24 cellular contexts compared by ENCODE assay signal in the genomic region with DNA sequence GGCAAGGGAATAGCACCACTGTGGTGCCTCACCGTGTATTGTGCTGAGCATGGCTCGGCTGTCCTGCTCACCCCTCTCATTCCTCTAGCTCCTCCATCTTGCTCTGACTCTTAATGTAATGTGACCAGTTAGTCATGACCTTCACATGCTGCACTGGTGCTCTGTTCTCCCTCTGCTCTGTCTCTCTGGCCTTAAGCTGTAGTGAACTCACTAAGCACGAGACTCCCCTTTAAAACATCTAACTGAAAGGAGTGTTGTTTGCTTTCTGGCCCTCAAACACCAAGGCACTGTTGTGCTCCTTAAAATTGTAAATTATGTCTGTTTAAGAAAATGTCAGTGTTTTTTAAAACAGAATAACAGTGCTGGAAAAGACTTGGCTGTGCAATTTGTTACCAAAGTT.
DNase-seq lines count a peak whose midpoint lies in the region; ATAC-seq and TF ChIP-seq lines count a peak whose summit lies in the region.
"Had no signal": no experiment of that assay in that cellular context is flagged by ENCODE, and none has a peak within 500 bp of the region (broad histone marks: within the 10 kb centered on the region; RNA-seq: fewer than 3 reads in every experiment).

No MANE protein-coding gene starts in this region.

- ATAC-seq in GM21786 (IDR thresholded peaks at IDR 0.05; ENCODE audit: unreplicated experiment): no peak
- ATAC-seq in CD4-positive, alpha-beta T cell (ENCODE audit: poor library complexity): no peak
- no peak for ATAC-seq in HG02970 (IDR thresholded peaks at IDR 0.05; ENCODE audit: low FRiP score, unreplicated experiment)
- ATAC-seq: activated naive CD8-positive, alpha-beta T cell treated with anti-CD3 and anti-CD28 coated beads, Interleukin-2, amount 50 U/mL, for 24 hours; K562; upper lobe of right lung; WTC11 had no signal

- intact Hi-C loops in CD4-positive, alpha-beta T cell (cut with DNase I, micrococcal nuclease): no loop called here

- H4K20me1 ChIP-seq in osteoblast (ENCODE audit: insufficient read depth, low read length): no peaks in the 10 kb centered on the region

- H3K36me3 ChIP-seq in osteoblast (ENCODE audit: insufficient read depth, low read length): no peaks in the 10 kb centered on the region
- H3K36me3 ChIP-seq: breast epithelium, HAP-1, upper lobe of right lung had no signal

- no peaks in the 10 kb centered on the region for H3K9me3 ChIP-seq in osteoblast (ENCODE audit: low read depth, low read length)
- no peaks in the 10 kb centered on the region for H3K9me3 ChIP-seq in CD4-positive, alpha-beta T cell (ENCODE audit: control insufficient read depth, low read length)
- H3K9me3 ChIP-seq: breast epithelium, HAP-1, upper lobe of right lung had no signal

- TF ChIP-seq CTCF in osteoblast (IDR thresholded peaks at IDR 0.05; ENCODE audit: extremely low read depth, low read depth, low read length): no peak
- TF ChIP-seq CTCF in CD4-positive, alpha-beta T cell (IDR thresholded peaks at IDR 0.05): no peak

- CTCF ChIA-PET in CD4-positive, alpha-beta T cell (lab: Charles Lee): no interaction called here

- H3K27me3 Mint-ChIP-seq in activated naive CD8-positive, alpha-beta T cell treated with anti-CD3 and anti-CD28 coated beads for 36 hours: no peaks in the 10 kb centered on the region
- no peaks in the 10 kb centered on the region for H3K27me3 Mint-ChIP-seq in CD4-positive, alpha-beta T cell
- H3K27me3 Mint-ChIP-seq: activated naive CD8-positive, alpha-beta T cell treated with anti-CD3 and anti-CD28 coated beads, Interleukin-2, amount 50 U/mL, for 24 hours had no signal

- H3K9me3 Mint-ChIP-seq in activated naive CD8-positive, alpha-beta T cell treated with anti-CD3 and anti-CD28 coated beads for 36 hours: no peaks in the 10 kb centered on the region
- no peaks in the 10 kb centered on the region for H3K9me3 Mint-ChIP-seq in CD4-positive, alpha-beta T cell
- H3K9me3 Mint-ChIP-seq: activated naive CD8-positive, alpha-beta T cell treated with anti-CD3 and anti-CD28 coated beads, Interleukin-2, amount 50 U/mL, for 24 hours; endodermal cell; T-helper 2 cell treated with Interferon-gamma antibody and Interleukin-4, amounts not matched to agents 5 μg/mL and 100 μg/mL, for 36 hours; WTC11 had no signal

- POLR2A ChIA-PET in CD4-positive, alpha-beta T cell (lab: Charles Lee): no interaction called here

- DNase-seq in COLO829 (ENCODE audit: low spot score) (peak; percentile 84), SK-MEL-5 (ENCODE audit: low read depth, low spot score) (peak; percentile 100), foreskin melanocyte (peak; percentile 100), osteoblast (ENCODE audit: insufficient read length, low spot score, missing footprints) (no peak)
- no peak for DNase-seq in activated naive CD8-positive, alpha-beta T cell treated with anti-CD3 and anti-CD28 coated beads for 36 hours
- DNase-seq in CD4-positive, alpha-beta T cell: no peak
- DNase-seq: activated CD8-positive, alpha-beta memory T cell treated with anti-CD3 and anti-CD28 coated beads, Interleukin-2, amount 50 U/mL, for 4 hours; activated naive CD8-positive, alpha-beta T cell treated with anti-CD3 and anti-CD28 coated beads, Interleukin-2, amount 50 U/mL, for 24 hours; endodermal cell; immature natural killer cell; NCI-H2171; NCI-H526; stimulated activated CD4-positive, alpha-beta T cell treated with anti-CD3 and anti-CD28 coated beads, Interleukin-15, amount 100 ng/mL, for 24 hours; upper lobe of right lung had no signal

- H3K36me3 Mint-ChIP-seq in activated naive CD8-positive, alpha-beta T cell treated with anti-CD3 and anti-CD28 coated beads for 36 hours: no peaks in the 10 kb centered on the region
- H3K36me3 Mint-ChIP-seq in CD4-positive, alpha-beta T cell (ENCODE audit: low read depth): no peaks in the 10 kb centered on the region
- H3K36me3 Mint-ChIP-seq: CD14-positive monocyte, immature natural killer cell, WTC11 had no signal

- no peaks in the 10 kb centered on the region for H3K4me1 ChIP-seq in osteoblast (ENCODE audit: insufficient read depth, low read length)
- H3K4me1 ChIP-seq: breast epithelium, HAP-1, upper lobe of right lung had no signal

- in situ Hi-C loops in SK-MEL-5 (cut with HindIII; ENCODE audit: low pct_unique_long_range_greater_than_20kb, low sequenced_read_pairs): no loop called here

- no peak overlapping the region for H3K4me3 ChIP-seq in osteoblast (ENCODE audit: insufficient read depth, low read length)
- H3K4me3 ChIP-seq: breast epithelium, coronary artery, HAP-1, K562, SK-N-MC, upper lobe of right lung had no signal

- no peak overlapping the region for H3K27ac Mint-ChIP-seq in activated naive CD8-positive, alpha-beta T cell treated with anti-CD3 and anti-CD28 coated beads for 36 hours
- H3K27ac Mint-ChIP-seq in CD4-positive, alpha-beta T cell: no peak overlapping the region
- H3K27ac Mint-ChIP-seq: activated naive CD8-positive, alpha-beta T cell treated with anti-CD3 and anti-CD28 coated beads, Interleukin-2, amount 50 U/mL, for 24 hours; CD14-positive monocyte; endodermal cell; immature natural killer cell; T-helper 2 cell treated with Interferon-gamma antibody and Interleukin-4, amounts not matched to agents 5 μg/mL and 100 μg/mL, for 36 hours; WTC11 had no signal

- no peaks in the 10 kb centered on the region for H3K4me1 Mint-ChIP-seq in activated naive CD8-positive, alpha-beta T cell treated with anti-CD3 and anti-CD28 coated beads for 36 hours
- no peaks in the 10 kb centered on the region for H3K4me1 Mint-ChIP-seq in CD4-positive, alpha-beta T cell (ENCODE audit: low read depth)
- H3K4me1 Mint-ChIP-seq: activated naive CD8-positive, alpha-beta T cell treated with anti-CD3 and anti-CD28 coated beads, Interleukin-2, amount 50 U/mL, for 24 hours; CD14-positive monocyte; endodermal cell; immature natural killer cell had no signal

- no peak overlapping the region for H3K4me2 ChIP-seq in osteoblast (ENCODE audit: insufficient read depth, low read length)

- no peak overlapping the region for H3K27ac ChIP-seq in osteoblast (ENCODE audit: low read depth, low read length)
- no peak overlapping the region for H3K27ac ChIP-seq in CD4-positive, alpha-beta T cell (ENCODE audit: low read depth, low read length)
- H3K27ac ChIP-seq: breast epithelium, coronary artery, SK-N-MC, upper lobe of right lung had no signal

- no peak overlapping the region for H3K4me3 Mint-ChIP-seq in activated naive CD8-positive, alpha-beta T cell treated with anti-CD3 and anti-CD28 coated beads for 36 hours
- no peak overlapping the region for H3K4me3 Mint-ChIP-seq in CD4-positive, alpha-beta T cell
- H3K4me3 Mint-ChIP-seq: activated naive CD8-positive, alpha-beta T cell treated with anti-CD3 and anti-CD28 coated beads, Interleukin-2, amount 50 U/mL, for 24 hours; CD14-positive monocyte; endodermal cell; immature natural killer cell; T-helper 2 cell treated with Interferon-gamma antibody and Interleukin-4, amounts not matched to agents 5 μg/mL and 100 μg/mL, for 36 hours; WTC11 had no signal

- H3K79me2 ChIP-seq in osteoblast (ENCODE audit: insufficient read depth, low read length): no peaks in the 10 kb centered on the region

- no peaks in the 10 kb centered on the region for H3K27me3 ChIP-seq in osteoblast (ENCODE audit: insufficient read depth, low read length)
- no peaks in the 10 kb centered on the region for H3K27me3 ChIP-seq in CD4-positive, alpha-beta T cell (ENCODE audit: control insufficient read depth, insufficient read depth, low read length)
- H3K27me3 ChIP-seq: breast epithelium, upper lobe of right lung had no signal

- H2AFZ ChIP-seq in osteoblast (ENCODE audit: low read length): peak overlapping the region; percentile 77

Comparison
In these comparisons a context has a peak if more than half of its experiments do, and no peak if none do; other contexts are left out.
1. DNase-seq: peak in COLO829 (single experiment), SK-MEL-5 (single experiment) and foreskin melanocyte (single experiment); none in osteoblast (single experiment), activated naive CD8-positive, alpha-beta T cell treated with anti-CD3 and anti-CD28 coated beads for 36 hours (single experiment) and CD4-positive, alpha-beta T cell (0 of 10).